ENCODE assay signal across 10 cellular contexts in the genomic region with DNA sequence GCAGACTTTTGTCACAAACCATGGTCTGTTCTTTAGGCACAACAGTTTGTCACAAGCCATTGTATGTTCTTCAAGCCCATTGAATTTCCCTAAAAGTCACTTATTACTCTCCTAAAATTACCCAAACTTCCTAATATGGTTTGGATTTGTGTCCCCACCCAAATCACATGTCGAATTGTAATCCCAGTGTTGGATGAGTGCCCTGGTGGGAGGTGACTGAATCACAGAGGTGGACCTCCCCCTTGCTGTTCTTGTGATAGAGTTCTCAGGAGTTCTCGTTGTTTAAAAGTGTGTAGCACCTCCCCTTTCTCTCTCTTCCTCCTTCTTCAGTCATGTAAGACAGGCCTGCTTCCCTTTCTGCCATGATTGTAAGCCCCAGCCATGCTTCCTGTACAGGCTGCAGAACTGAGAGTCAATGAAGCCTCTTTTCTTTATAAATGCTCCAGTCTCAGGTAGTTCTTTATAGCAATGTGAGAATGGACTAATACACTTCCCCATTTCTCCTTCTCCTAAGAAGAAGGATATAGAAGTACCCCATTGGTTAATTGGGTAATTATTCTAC. TPM values are rescaled to one million over a fixed set of nuclear protein-coding genes. Genes with fewer than 3 reads are reported as not detected.
DNase-seq lines count a peak whose midpoint lies in the region; ATAC-seq and TF ChIP-seq lines count a peak whose summit lies in the region.
"Had no signal": no experiment of that assay in that cellular context is flagged by ENCODE, and none has a peak within 500 bp of the region (broad histone marks: within the 10 kb centered on the region; RNA-seq: fewer than 3 reads in every experiment).

No MANE protein-coding gene starts in this region.

- no peak for TF ChIP-seq EP300 in upper lobe of left lung (IDR thresholded peaks at IDR 0.05)

- H3K4me3 ChIP-seq in OCI-LY3 (ENCODE audit: low read length) (0 out of 2 replicates have a peak overlapping the region, but pooled peaks have one; percentile 11), upper lobe of left lung (no peak overlapping the region)
- H3K4me3 ChIP-seq: A549 had no signal

- H3K9me3 ChIP-seq in OCI-LY3 (ENCODE audit: insufficient read depth, low read length): peaks cover 11% of the 10 kb centered on the region; the same call in 1 of the 2 replicates
- no peaks in the 10 kb centered on the region for H3K9me3 ChIP-seq in upper lobe of left lung
- H3K9me3 ChIP-seq: A549 had no signal

- H3K9ac ChIP-seq in OCI-LY3 (ENCODE audit: low read length): peak overlapping the region; percentile 26; the same call in 1 of the 2 replicates

- no peak for TF ChIP-seq CTCF in OCI-LY3 (IDR thresholded peaks at IDR 0.05; ENCODE audit: low read depth, low read length)
- TF ChIP-seq CTCF in upper lobe of left lung (IDR thresholded peaks at IDR 0.05): no peak

- peak overlapping the region; percentile 71; the same call in 1 of the 2 replicates for H2AFZ ChIP-seq in OCI-LY3 (ENCODE audit: low read depth, low read length)

- H3K4me2 ChIP-seq in OCI-LY3 (ENCODE audit: low read length): peak overlapping the region; percentile 47
- H3K4me2 ChIP-seq: A549 had no signal

- peak; percentile 6 for DNase-seq in activated effector memory CD4-positive, alpha-beta T cell treated with anti-CD3 and anti-CD28 coated beads, Interleukin-2, amount 50 U/mL, for 16 hours
- no peak for DNase-seq in activated effector memory CD4-positive, alpha-beta T cell treated with Interleukin-2 at 50 U/mL for 16 hours
- DNase-seq in upper lobe of left lung: no peak
- DNase-seq in sciatic nerve (ENCODE audit: low spot score): no peak
- no peak for DNase-seq in foreskin melanocyte
- DNase-seq in retina: no peak
- DNase-seq: NCI-H345 had no signal

- H3K79me2 ChIP-seq in OCI-LY3 (ENCODE audit: low read length): no peaks in the 10 kb centered on the region

- no peaks in the 10 kb centered on the region for H4K20me1 ChIP-seq in OCI-LY3 (ENCODE audit: insufficient read depth, low read length)

- no peaks in the 10 kb centered on the region for H3K27me3 ChIP-seq in OCI-LY3 (ENCODE audit: low read depth, low read length)
- H3K27me3 ChIP-seq in upper lobe of left lung: no peaks in the 10 kb centered on the region

- H3K4me1 ChIP-seq in OCI-LY3 (ENCODE audit: low read length) (peaks cover 19% of the 10 kb centered on the region), upper lobe of left lung (no peaks in the 10 kb centered on the region)
- H3K4me1 ChIP-seq: A549 had no signal

- H3K27ac ChIP-seq in OCI-LY3 (ENCODE audit: low read length): peak overlapping the region; percentile 85
- H3K27ac ChIP-seq in upper lobe of left lung: no peak overlapping the region
- H3K27ac ChIP-seq: A549 had no signal

- H3K36me3 ChIP-seq in OCI-LY3 (replicated peaks; ENCODE audit: low read depth, low read length) (peaks cover 4% of the 10 kb centered on the region), upper lobe of left lung (no peaks in the 10 kb centered on the region)

- TF ChIP-seq POLR2A in upper lobe of left lung (IDR thresholded peaks at IDR 0.05): no peak

- WGBS in upper lobe of left lung, 2 donors: 24 to 60% methylated on average over 2 of the region's 2 CpGs

- ATAC-seq in HG02943 (IDR thresholded peaks at IDR 0.05; ENCODE audit: low read depth, unreplicated experiment): peak; percentile 77
- peak; percentile 22 to 69 for ATAC-seq in upper lobe of left lung (ENCODE audit: low FRiP score in 2 of 2)
- ATAC-seq in sciatic nerve: no peak
- ATAC-seq: A549 had no signal

- intact Hi-C loops in sciatic nerve (cut with DNase I): no loop called here

RNA-seq across cellular contexts. Expression of gene GYPC, which starts 11.2 kb away (rescaled TPM):
- total RNA-seq in upper lobe of left lung (100 to 1,000 TPM in 2 of 6 donors, 10 to 100 TPM in 4; 61.0 to 107 (median 77.5) TPM), sciatic nerve (89.2 TPM)
